Comparison of ENCODE assay signal across 11 cellular contexts in genomic region chr16:88768041-88768876, GRCh38. TPM values are rescaled to one million over a fixed set of nuclear protein-coding genes. Genes with fewer than 3 reads are reported as not detected.
DNase-seq lines count a peak whose midpoint lies in the region; ATAC-seq and TF ChIP-seq lines count a peak whose summit lies in the region.
"Had no signal": no experiment of that assay in that cellular context is flagged by ENCODE, and none has a peak within 500 bp of the region (broad histone marks: within the 10 kb centered on the region; RNA-seq: fewer than 3 reads in every experiment).

No MANE protein-coding gene starts in this region.

- TF ChIP-seq CTCF in Panc1 (IDR thresholded peaks at IDR 0.05) = no peak
- no peak for TF ChIP-seq CTCF in fibroblast of the aortic adventitia (IDR thresholded peaks at IDR 0.05; ENCODE audit: insufficient read depth, low read length)

- H3K9me3 ChIP-seq in CD4-positive, alpha-beta memory T cell (ENCODE audit: control insufficient read depth in 1 of 2, low read length in 2 of 2) = no peaks in the 10 kb centered on the region
- no peaks in the 10 kb centered on the region for H3K9me3 ChIP-seq in Panc1 (ENCODE audit: control insufficient read depth, insufficient read depth, low read depth, low read length)

- no peak overlapping the region for H3K27ac ChIP-seq in CD4-positive, alpha-beta memory T cell (ENCODE audit: low read depth, low read length)
- peak overlapping the region; percentile 44; the same call in 1 of the 2 replicates for H3K27ac ChIP-seq in Panc1 (ENCODE audit: low read length)

- H3K4me3 ChIP-seq in CD4-positive, alpha-beta memory T cell (ENCODE audit: low read length in 2 of 2) = no peak overlapping the region
- no peak overlapping the region for H3K4me3 ChIP-seq in Panc1 (ENCODE audit: low read depth in 2 of 2, low read length in 2 of 2)
- no peak overlapping the region for H3K4me3 ChIP-seq in fibroblast of the aortic adventitia (ENCODE audit: low read depth, low read length)

- CTCF ChIA-PET in CD4-positive, alpha-beta memory T cell (lab: Charles Lee; ENCODE audit: partially characterized antibody) = interaction anchor here (0.7 to 1.4 kb wide), 3 partner anchors 12 to 31 kb away, joined by 4 to 7 read pairs (median 5); no protein-coding TSS in a partner anchor
- CTCF ChIA-PET in Panc1 (lab: Charles Lee) = interaction anchor here (0.9 kb wide), 1 partner anchor 31 kb away, joined by 7 read pairs; no protein-coding TSS in a partner anchor
- CTCF ChIA-PET in activated CD8-positive, alpha-beta T cell treated with anti-CD3 and anti-CD28 coated beads, Interleukin-2, amount 10 ng/mL, durations not matched to agents 7 days and 5 days (lab: Charles Lee) = no interaction called here

- H3K4me1 Mint-ChIP-seq in CD4-positive, alpha-beta memory T cell = peaks cover 12 to 65% (median 31%) of the 10 kb centered on the region in 4 donors
- peaks cover 38% of the 10 kb centered on the region for H3K4me1 Mint-ChIP-seq in activated CD8-positive, alpha-beta T cell treated with anti-CD3 and anti-CD28 coated beads, Interleukin-2, amount 10 ng/mL, durations not matched to agents 7 days and 5 days (ENCODE audit: low read depth)

- no peaks in the 10 kb centered on the region for H3K27me3 ChIP-seq in CD4-positive, alpha-beta memory T cell (ENCODE audit: insufficient read depth, low read length)
- no peaks in the 10 kb centered on the region for H3K27me3 ChIP-seq in Panc1 (ENCODE audit: control insufficient read depth, insufficient read depth, low read length)

- no peaks in the 10 kb centered on the region for H3K27me3 Mint-ChIP-seq in CD4-positive, alpha-beta memory T cell
- no peaks in the 10 kb centered on the region for H3K27me3 Mint-ChIP-seq in activated CD8-positive, alpha-beta T cell treated with anti-CD3 and anti-CD28 coated beads, Interleukin-2, amount 10 ng/mL, durations not matched to agents 7 days and 5 days (ENCODE audit: low read depth)

- intact Hi-C loops in CD4-positive, alpha-beta memory T cell (cut with micrococcal nuclease) = no loop called here
- intact Hi-C loops in Panc1 (cut with micrococcal nuclease; ENCODE audit: unreplicated experiment) = no loop called here

- H3K9me3 Mint-ChIP-seq in CD4-positive, alpha-beta memory T cell = no peaks in the 10 kb centered on the region
- H3K9me3 Mint-ChIP-seq in activated CD8-positive, alpha-beta T cell treated with anti-CD3 and anti-CD28 coated beads, Interleukin-2, amount 10 ng/mL, durations not matched to agents 7 days and 5 days (ENCODE audit: insufficient read depth) = no peaks in the 10 kb centered on the region

- peaks cover 0 to 15% of the 10 kb centered on the region in 2 donors for H3K36me3 Mint-ChIP-seq in CD4-positive, alpha-beta memory T cell
- peaks cover 7% of the 10 kb centered on the region for H3K36me3 Mint-ChIP-seq in activated CD8-positive, alpha-beta T cell treated with anti-CD3 and anti-CD28 coated beads, Interleukin-2, amount 10 ng/mL, durations not matched to agents 7 days and 5 days (ENCODE audit: low read depth)

- peak in 1 of 5 donors; percentile 30 for DNase-seq in CD4-positive, alpha-beta memory T cell
- DNase-seq in Panc1 (ENCODE audit: low read depth, low spot score) (no peak), fibroblast of the aortic adventitia (ENCODE audit: low read depth) (peak; percentile 69), pulmonary artery endothelial cell (ENCODE audit: low read depth, low spot score) (peak; percentile 22), cerebellum (ENCODE audit: low spot score) (no peak)
- DNase-seq in activated CD8-positive, alpha-beta T cell treated with anti-CD3 and anti-CD28 coated beads, Interleukin-2, amount 10 ng/mL, durations not matched to agents 7 days and 5 days = no peak
- DNase-seq: activated CD4-positive, alpha-beta T cell treated with anti-CD3 and anti-CD28 coated beads, Interleukin-2, amount 50 U/mL, for 48 hours; GDM1; NCI-H1694 treated with DMSO at 0.1 percent for 48 hours had no signal

- POLR2A ChIA-PET in CD4-positive, alpha-beta memory T cell (lab: Charles Lee; ENCODE audit: partially characterized antibody) = interaction anchor here (0.7 to 7.2 kb wide), 3 partner anchors 13 to 325 kb away, joined by 3 to 62 read pairs (median 4); partner anchors contain the start of gene ACSF3
- POLR2A ChIA-PET in Panc1 (lab: Charles Lee) = no interaction called here
- POLR2A ChIA-PET in activated CD8-positive, alpha-beta T cell treated with anti-CD3 and anti-CD28 coated beads, Interleukin-2, amount 10 ng/mL, durations not matched to agents 7 days and 5 days (lab: Charles Lee) = no interaction called here

- ATAC-seq in Panc1 (no peak), GM21360 (IDR thresholded peaks at IDR 0.05; ENCODE audit: unreplicated experiment) (no peak), HG03457 (IDR thresholded peaks at IDR 0.05; ENCODE audit: unreplicated experiment) (no peak)
- no peak for ATAC-seq in activated CD8-positive, alpha-beta T cell treated with anti-CD3 and anti-CD28 coated beads, Interleukin-2, amount 10 ng/mL, durations not matched to agents 7 days and 5 days

- BruUV-seq in Panc1 (replicated peaks; lab: Mats Ljungman, UMichigan) = no TSS peak

- peaks cover 4% of the 10 kb centered on the region for H3K36me3 ChIP-seq in CD4-positive, alpha-beta memory T cell (ENCODE audit: insufficient read depth, low read length)
- no peaks in the 10 kb centered on the region for H3K36me3 ChIP-seq in Panc1 (ENCODE audit: control insufficient read depth, insufficient read depth, low read length)

- H3K4me1 ChIP-seq in CD4-positive, alpha-beta memory T cell (ENCODE audit: insufficient read depth, low read length) = peaks cover 77% of the 10 kb centered on the region
- peaks cover 76% of the 10 kb centered on the region for H3K4me1 ChIP-seq in Panc1 (ENCODE audit: control insufficient read depth, insufficient read depth, low read length)

- peak overlapping the region in 4 of 7 donors; percentile 18 to 79 (median 74) for H3K27ac Mint-ChIP-seq in CD4-positive, alpha-beta memory T cell
- H3K27ac Mint-ChIP-seq in activated CD8-positive, alpha-beta T cell treated with anti-CD3 and anti-CD28 coated beads, Interleukin-2, amount 10 ng/mL, durations not matched to agents 7 days and 5 days = no peak overlapping the region

- in situ Hi-C loops in Panc1 (cut with HindIII; ENCODE audit: low pct_unique_long_range_greater_than_20kb, low sequenced_read_pairs) = no loop called here

- no peak overlapping the region for H3K4me3 Mint-ChIP-seq in CD4-positive, alpha-beta memory T cell
- no peak overlapping the region for H3K4me3 Mint-ChIP-seq in activated CD8-positive, alpha-beta T cell treated with anti-CD3 and anti-CD28 coated beads, Interleukin-2, amount 10 ng/mL, durations not matched to agents 7 days and 5 days

RNA-seq across cellular contexts. Expression of gene PIEZO1, which starts 16.8 kb away (rescaled TPM):
- total RNA-seq in CD4-positive, alpha-beta memory T cell = 100 to 1,000 TPM; 274 to 302 TPM
- polyA plus RNA-seq in CD4-positive, alpha-beta memory T cell = 10 to 100 TPM; 12.0 to 67.5 TPM
- total RNA-seq in Panc1 (2021; ENCODE audit: unreplicated experiment) (175 TPM), fibroblast of the aortic adventitia (ENCODE audit: low replicate concordance) (143 and 150 TPM in 2 replicates), pulmonary artery endothelial cell (254 and 312 TPM in 2 replicates), cerebellum (9.9 TPM)
- polyA plus RNA-seq in Panc1 (2012; ENCODE audit: insufficient read length) = 228 TPM
- 100 to 1,000 TPM; 226 to 230 TPM for total RNA-seq in activated CD8-positive, alpha-beta T cell treated with anti-CD3 and anti-CD28 coated beads, Interleukin-2, amount 10 ng/mL, durations not matched to agents 7 days and 5 days

RNA-seq across cellular contexts. Expression of gene CDT1, which starts 35.3 kb away (rescaled TPM):
- total RNA-seq in CD4-positive, alpha-beta memory T cell = under 1 TPM; 0.17 TPM
- polyA plus RNA-seq in CD4-positive, alpha-beta memory T cell = under 1 TPM; 0.19 to 0.26 TPM
- 39.9 TPM for total RNA-seq in Panc1 (2021; ENCODE audit: unreplicated experiment)
- polyA plus RNA-seq in Panc1 (2012; ENCODE audit: insufficient read length) = 25.1 TPM
- total RNA-seq in fibroblast of the aortic adventitia (ENCODE audit: low replicate concordance) = 0.82 and 26.8 TPM in 2 replicates
- 9.4 and 9.9 TPM in 2 replicates for total RNA-seq in pulmonary artery endothelial cell
- 7.9 TPM for total RNA-seq in cerebellum
- total RNA-seq in activated CD8-positive, alpha-beta T cell treated with anti-CD3 and anti-CD28 coated beads, Interleukin-2, amount 10 ng/mL, durations not matched to agents 7 days and 5 days = 100 to 1,000 TPM; 126 to 132 TPM

RNA-seq across cellular contexts. Expression of gene APRT, which starts 43.5 kb away (rescaled TPM):
- 100 to 1,000 TPM; 171 to 175 TPM for total RNA-seq in CD4-positive, alpha-beta memory T cell
- polyA plus RNA-seq in CD4-positive, alpha-beta memory T cell = 100 to 1,000 TPM; 569 to 624 TPM
- 231 TPM for total RNA-seq in Panc1 (2021; ENCODE audit: unreplicated experiment)
- 326 TPM for polyA plus RNA-seq in Panc1 (2012; ENCODE audit: insufficient read length)
- 54.0 and 73.8 TPM in 2 replicates for total RNA-seq in fibroblast of the aortic adventitia (ENCODE audit: low replicate concordance)
- total RNA-seq in pulmonary artery endothelial cell = 104 and 142 TPM in 2 replicates
- 10.9 TPM for total RNA-seq in cerebellum
- total RNA-seq in activated CD8-positive, alpha-beta T cell treated with anti-CD3 and anti-CD28 coated beads, Interleukin-2, amount 10 ng/mL, durations not matched to agents 7 days and 5 days = 100 to 1,000 TPM; 140 to 141 TPM

Comparison
In these comparisons a context has a peak if more than half of its experiments do, and no peak if none do; other contexts are left out.
1. DNase-seq: peak in fibroblast of the aortic adventitia (single experiment) and pulmonary artery endothelial cell (single experiment); none in Panc1 (single experiment), cerebellum (single experiment) and activated CD8-positive, alpha-beta T cell treated with anti-CD3 and anti-CD28 coated beads, Interleukin-2, amount 10 ng/mL, durations not matched to agents 7 days and 5 days (single experiment).
2. RNA of gene PIEZO1, which starts 16.8 kb away (total RNA-seq): 274 to 302 TPM in CD4-positive, alpha-beta memory T cell, 254 to 312 TPM in pulmonary artery endothelial cell, 226 to 230 TPM in activated CD8-positive, alpha-beta T cell treated with anti-CD3 and anti-CD28 coated beads, Interleukin-2, amount 10 ng/mL, durations not matched to agents 7 days and 5 days, 175 TPM in Panc1 (single experiment) and 143 to 150 TPM in fibroblast of the aortic adventitia; 9.9 TPM in cerebellum (single experiment); every median in the first group is over 10 times any median in the second.